ENCODE assay signal across 1 cellular context in genomic region chr2:241080405-241081189, GRCh38.
TF ChIP-seq lines count a peak whose summit lies in the region.

No MANE protein-coding gene starts in this region.

TF ChIP-seq in WTC11, 78 proteins besides CTCF, POLR2A, EP300 and RAD21 (continued from another document):
- TF ChIP-seq ZNF532 (CRISPR knock-in tag; IDR thresholded peaks at IDR 0.05; ENCODE audit: borderline replicate concordance) (no peak), ZNF281 (CRISPR knock-in tag; IDR thresholded peaks at IDR 0.05) (no peak)
- TF ChIP-seq, protein P1, sequence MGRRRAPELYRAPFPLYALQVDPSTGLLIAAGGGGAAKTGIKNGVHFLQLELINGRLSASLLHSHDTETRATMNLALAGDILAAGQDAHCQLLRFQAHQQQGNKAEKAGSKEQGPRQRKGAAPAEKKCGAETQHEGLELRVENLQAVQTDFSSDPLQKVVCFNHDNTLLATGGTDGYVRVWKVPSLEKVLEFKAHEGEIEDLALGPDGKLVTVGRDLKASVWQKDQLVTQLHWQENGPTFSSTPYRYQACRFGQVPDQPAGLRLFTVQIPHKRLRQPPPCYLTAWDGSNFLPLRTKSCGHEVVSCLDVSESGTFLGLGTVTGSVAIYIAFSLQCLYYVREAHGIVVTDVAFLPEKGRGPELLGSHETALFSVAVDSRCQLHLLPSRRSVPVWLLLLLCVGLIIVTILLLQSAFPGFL (CRISPR knock-in tag; IDR thresholded peaks at IDR 0.05; ENCODE audit: borderline replicate concordance) = no peak
